ENCODE assay signal across 18 cellular contexts in genomic region chr20:63447345-63447744, GRCh38. TPM values are rescaled to one million over a fixed set of nuclear protein-coding genes. Genes with fewer than 3 reads are reported as not detected.
DNase-seq lines count a peak whose midpoint lies in the region; TF ChIP-seq lines count a peak whose summit lies in the region.
"Had no signal": no experiment of that assay in that cellular context is flagged by ENCODE, and none has a peak within 500 bp of the region (broad histone marks: within the 10 kb centered on the region; RNA-seq: fewer than 3 reads in every experiment).

No MANE protein-coding gene starts in this region.

- no peak overlapping the region; the same call in 1 of the 2 replicates for H2BK15ac ChIP-seq in H9 (ENCODE audit: low read depth, low read length)

- H2BK120ac ChIP-seq in H9 (ENCODE audit: low read depth, low read length, poor library complexity, severe bottlenecking): no peak overlapping the region

- no peak for TF ChIP-seq POLR2A in esophagus squamous epithelium (IDR thresholded peaks at IDR 0.05)

- no peak overlapping the region for H3K4ac ChIP-seq in H9 (ENCODE audit: low read depth, low read length)

- H3K4me3 ChIP-seq in esophagus squamous epithelium: no peak overlapping the region
- H3K4me3 ChIP-seq: MG63 had no signal

- no peak overlapping the region for H4K91ac ChIP-seq in H9 (ENCODE audit: insufficient read length, low read depth, low read length)

- peaks cover 2% of the 10 kb centered on the region; the same call in 1 of the 2 replicates for H3K4me1 ChIP-seq in H9 (ENCODE audit: insufficient read depth, low read length)
- no peaks in the 10 kb centered on the region for H3K4me1 ChIP-seq in esophagus squamous epithelium

- no peak overlapping the region for H3K18ac ChIP-seq in H9 (ENCODE audit: insufficient read length, low read depth, low read length)

- no peak for DNase-seq in H9
- no peak for DNase-seq in mesothelial cell of epicardium (ENCODE audit: low spot score in 2 of 2, unreplicated experiment in 2 of 2)
- DNase-seq in type B pancreatic cell (ENCODE audit: extremely low spot score, unreplicated experiment): no peak
- no peak for DNase-seq in HFFc6
- no peak for DNase-seq in esophagus squamous epithelium (lab: John Stamatoyannopoulos, UW)
- DNase-seq in AG08395 (ENCODE audit: low spot score): no peak
- DNase-seq: CD4-positive, CD25-positive, alpha-beta regulatory T cell; IMR-90; KG1; MG63; NCI-H1105 treated with DMSO at 0.1 percent for 48 hours; NCI-H2029; SHP77; T-cell had no signal

- peaks cover 10 to 36% of the 10 kb centered on the region in 2 experiments for H3K4me1 Mint-ChIP-seq in H9
- peaks cover 8% of the 10 kb centered on the region for H3K4me1 Mint-ChIP-seq in mesothelial cell of epicardium
- peaks cover 11% of the 10 kb centered on the region for H3K4me1 Mint-ChIP-seq in type B pancreatic cell (ENCODE audit: unreplicated experiment)
- H3K4me1 Mint-ChIP-seq in HFFc6 (ENCODE audit: low read depth): no peaks in the 10 kb centered on the region

- H3K9me3 Mint-ChIP-seq in H9 (peaks cover 9 to 11% of the 10 kb centered on the region in 2 experiments; a peak in 3 of 5 replicates), mesothelial cell of epicardium (peaks cover 5% of the 10 kb centered on the region), type B pancreatic cell (no peaks in the 10 kb centered on the region), HFFc6 (peaks cover 9% of the 10 kb centered on the region)

- H3K56ac ChIP-seq in H9 (ENCODE audit: insufficient read length, low read depth, low read length): no peak overlapping the region

- no peak overlapping the region for H3K23ac ChIP-seq in H9 (ENCODE audit: insufficient read length, low read depth, low read length)

- H3K9ac ChIP-seq in H9 (ENCODE audit: extremely low read depth, insufficient read length, low read length): no peak overlapping the region

- H3K79me1 ChIP-seq in H9 (ENCODE audit: insufficient read depth, low read depth, low read length, poor library complexity, severe bottlenecking): no peaks in the 10 kb centered on the region

- no peaks in the 10 kb centered on the region for H3K27me3 ChIP-seq in H9 (ENCODE audit: insufficient read depth, low read length)
- peaks cover 0 to 82% (median 2%) of the 10 kb centered on the region in 4 donors for H3K27me3 ChIP-seq in esophagus squamous epithelium

- no peak overlapping the region for H3T11ph ChIP-seq in H9 (ENCODE audit: low read length)

- no peak overlapping the region for H2AFZ ChIP-seq in H9 (ENCODE audit: low read length)

- no peak overlapping the region for H3K4me2 ChIP-seq in H9 (ENCODE audit: insufficient read depth, insufficient read length, low read length)

- no peak overlapping the region; the same call in 1 of the 2 replicates for H3K14ac ChIP-seq in H9 (ENCODE audit: insufficient read depth, low read length)

- no peak overlapping the region for H2BK20ac ChIP-seq in H9 (ENCODE audit: low read depth, low read length, poor library complexity, severe bottlenecking)

- H3K27me3 Mint-ChIP-seq in H9 (ENCODE audit: low read depth) (no peaks in the 10 kb centered on the region), mesothelial cell of epicardium (ENCODE audit: low read depth) (peaks cover 20% of the 10 kb centered on the region), type B pancreatic cell (peaks cover 2% of the 10 kb centered on the region), HFFc6 (ENCODE audit: insufficient read depth) (peaks cover 6% of the 10 kb centered on the region; the same call in 1 of the 2 replicates)

- no peaks in the 10 kb centered on the region; the same call in 1 of the 2 replicates for H3K79me2 ChIP-seq in H9 (ENCODE audit: insufficient read depth, low read length)

- H3K9me3 ChIP-seq in H9 (ENCODE audit: control insufficient read depth, low read depth, low read length) (no peaks in the 10 kb centered on the region), esophagus squamous epithelium (no peaks in the 10 kb centered on the region)
- H3K9me3 ChIP-seq: MG63 had no signal

- WGBS in H9 (ENCODE audit: extremely low coverage, insufficient read length, low lambda C conversion rate): no CpG with 5 or more reads among the region's 15 CpGs
- 67 to 70% methylated on average over 15 of the region's 15 CpGs for WGBS in esophagus squamous epithelium, 2 donors

- H3K4me3 Mint-ChIP-seq in H9 (no peak overlapping the region), mesothelial cell of epicardium (no peak overlapping the region), type B pancreatic cell (no peak overlapping the region), HFFc6 (no peak overlapping the region)
- H3K4me3 Mint-ChIP-seq: B cell; CD4-positive, CD25-positive, alpha-beta regulatory T cell; T-cell had no signal

- no peak overlapping the region for H3K27ac ChIP-seq in H9 (ENCODE audit: insufficient read length, low read depth, low read length)
- peak overlapping the region; percentile 30 for H3K27ac ChIP-seq in angular gyrus (ENCODE audit: low read depth, low read length)
- H3K27ac ChIP-seq in esophagus squamous epithelium: no peak overlapping the region
- H3K27ac ChIP-seq: RWPE1 had no signal

- intact Hi-C loops in esophagus squamous epithelium (cut with DNase I): no loop called here

- TF ChIP-seq CTCF in H9 (conservative IDR thresholded peaks at IDR 0.05) (no peak), mesothelial cell of epicardium (IDR thresholded peaks at IDR 0.05; ENCODE audit: unreplicated experiment) (no peak), type B pancreatic cell (conservative IDR thresholded peaks at IDR 0.05) (no peak), HFFc6 (IDR thresholded peaks at IDR 0.05) (no peak), esophagus squamous epithelium (IDR thresholded peaks at IDR 0.05) (no peak)

- H3K23me2 ChIP-seq in H9 (ENCODE audit: insufficient read length, low read depth, low read length, poor library complexity, severe bottlenecking): no peaks in the 10 kb centered on the region

- no peaks in the 10 kb centered on the region for H3K36me3 ChIP-seq in esophagus squamous epithelium
- H3K36me3 ChIP-seq: MG63 had no signal

- peak overlapping the region; percentile 21 to 59 (median 37); a peak in 5 of 7 replicates for H3K27ac Mint-ChIP-seq in H9
- peak overlapping the region; percentile 41 for H3K27ac Mint-ChIP-seq in mesothelial cell of epicardium
- H3K27ac Mint-ChIP-seq in type B pancreatic cell: peak overlapping the region; percentile 50
- H3K27ac Mint-ChIP-seq in HFFc6: no peak overlapping the region
- H3K27ac Mint-ChIP-seq: B cell; CD4-positive, CD25-positive, alpha-beta regulatory T cell; T-cell had no signal

- no peak overlapping the region for H4K5ac ChIP-seq in H9 (ENCODE audit: insufficient read length, low read depth, low read length)

- no peak overlapping the region for H2AK5ac ChIP-seq in H9 (ENCODE audit: insufficient read length, low read length)

- H2BK5ac ChIP-seq in H9 (ENCODE audit: insufficient read length, low read length): no peak overlapping the region

- peaks cover 6% of the 10 kb centered on the region for H4K20me1 ChIP-seq in H9 (ENCODE audit: control insufficient read depth, insufficient read depth, insufficient read length)

- no peak overlapping the region for H4K8ac ChIP-seq in H9 (replicated peaks; ENCODE audit: insufficient read length, low read depth, low read length)

- no peak overlapping the region for H2BK12ac ChIP-seq in H9 (ENCODE audit: insufficient read length, low read depth, low read length)

- H3K36me3 Mint-ChIP-seq in H9 (ENCODE audit: insufficient read depth in 1 of 3, low read depth in 3 of 3): peaks cover 4 to 21% (median 9%) of the 10 kb centered on the region in 3 experiments; a peak in 6 of 7 replicates
- H3K36me3 Mint-ChIP-seq in mesothelial cell of epicardium: no peaks in the 10 kb centered on the region
- H3K36me3 Mint-ChIP-seq in type B pancreatic cell: no peaks in the 10 kb centered on the region
- peaks cover 6% of the 10 kb centered on the region for H3K36me3 Mint-ChIP-seq in HFFc6 (ENCODE audit: low read depth)
- H3K36me3 Mint-ChIP-seq: CD4-positive, CD25-positive, alpha-beta regulatory T cell; T-cell had no signal

RNA-seq across cellular contexts. Expression of gene KCNQ2, which starts 25.1 kb away (rescaled TPM):
- total RNA-seq in H9 (2021) (69.2 and 71.5 TPM in 2 replicates), mesothelial cell of epicardium (9.7 to 11.8 TPM (median 10.0 TPM) in 3 replicates), type B pancreatic cell (ENCODE audit: low replicate concordance) (4.4 and 47.3 TPM in 2 replicates), esophagus squamous epithelium (not detected)
- total RNA-seq in HFFc6 (2021; fragmentation: NEBNext Ultra II Directional; extraction: Animal tissue kit (Norgen Biotek cat#: 25700)): not detected
- total RNA-seq: IMR-90, OCI-LY7 had no signal

RNA-seq across cellular contexts. Expression of gene EEF1A2, which starts 51.5 kb away (rescaled TPM):
- total RNA-seq in H9 (2021): 25.8 and 27.4 TPM in 2 replicates
- 14.4 to 15.6 TPM (median 14.6 TPM) in 3 replicates for total RNA-seq in mesothelial cell of epicardium
- total RNA-seq in type B pancreatic cell (ENCODE audit: low replicate concordance): 20.5 and 30.2 TPM in 2 replicates
- 1 to 10 TPM; 1.1 to 7.2 (median 1.7) TPM for total RNA-seq in HFFc6 (2021; fragmentation: NEBNext Ultra II Directional; extraction: Animal tissue kit (Norgen Biotek cat#: 25700))
- 1 to 10 TPM in 3 of 4 donors, under 1 TPM in 1; 0.44 to 3.1 (median 1.9) TPM for total RNA-seq in esophagus squamous epithelium
